Comparison of ENCODE assay signal across 1 cellular context in the genomic region with DNA sequence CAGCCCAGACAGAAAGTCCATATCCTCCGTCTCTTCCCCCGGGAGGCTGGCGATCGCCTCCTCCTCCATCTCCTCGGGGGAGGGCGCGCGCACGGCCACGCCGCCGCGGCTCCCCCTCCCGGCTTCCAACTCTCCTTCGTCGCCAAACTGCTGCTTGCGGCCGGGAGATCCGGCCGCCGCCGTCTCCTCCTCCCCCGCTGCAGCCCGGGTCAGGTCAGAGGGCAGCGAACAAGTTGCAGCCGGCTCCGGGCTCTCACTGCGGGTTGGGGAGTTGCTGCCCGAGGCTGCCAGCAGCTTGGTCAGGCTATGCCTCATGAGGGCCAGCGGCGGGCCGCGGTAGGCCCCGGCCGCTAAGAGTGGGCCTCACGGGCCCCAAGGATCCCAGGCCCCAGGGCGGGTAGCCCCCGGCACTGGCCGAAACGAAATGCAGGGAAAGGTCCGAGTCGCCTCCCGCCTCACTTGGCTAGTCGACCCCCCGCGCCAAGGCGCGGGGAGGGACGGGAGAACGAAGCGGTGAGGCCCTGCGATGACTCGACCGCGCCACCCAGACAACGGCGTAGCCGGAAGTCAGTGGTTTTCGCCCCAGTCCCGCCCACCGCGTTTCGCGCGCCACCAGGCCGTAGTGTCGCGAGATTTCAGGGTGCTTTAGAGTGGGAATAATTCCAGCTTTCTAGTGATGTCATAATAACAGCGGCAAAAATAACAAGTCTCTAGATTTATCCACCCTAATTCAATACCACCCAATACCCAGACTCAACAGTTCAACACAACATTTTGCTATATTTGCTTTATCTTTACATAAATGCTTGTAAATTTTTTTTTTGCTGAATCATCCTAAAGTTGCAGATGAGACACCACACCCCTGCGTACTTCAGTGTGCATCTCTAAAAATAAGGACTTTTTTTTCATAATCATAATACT.
A peak's percentile ranks its signal among the peaks of the same experiment; 100 is the strongest.
TF ChIP-seq lines count a peak whose summit lies in the region.

A gene with protein sequence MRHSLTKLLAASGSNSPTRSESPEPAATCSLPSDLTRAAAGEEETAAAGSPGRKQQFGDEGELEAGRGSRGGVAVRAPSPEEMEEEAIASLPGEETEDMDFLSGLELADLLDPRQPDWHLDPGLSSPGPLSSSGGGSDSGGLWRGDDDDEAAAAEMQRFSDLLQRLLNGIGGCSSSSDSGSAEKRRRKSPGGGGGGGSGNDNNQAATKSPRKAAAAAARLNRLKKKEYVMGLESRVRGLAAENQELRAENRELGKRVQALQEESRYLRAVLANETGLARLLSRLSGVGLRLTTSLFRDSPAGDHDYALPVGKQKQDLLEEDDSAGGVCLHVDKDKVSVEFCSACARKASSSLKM (minus strand): TSS at position 569 of the 921 bp plus-strand sequence. CDS start 254 bp downstream, at position 315.

TF ChIP-seq in HepG2, 621 proteins besides CTCF, POLR2A, EP300 and RAD21 (continued from another document and continues in another):
- TF ChIP-seq, protein P1, sequence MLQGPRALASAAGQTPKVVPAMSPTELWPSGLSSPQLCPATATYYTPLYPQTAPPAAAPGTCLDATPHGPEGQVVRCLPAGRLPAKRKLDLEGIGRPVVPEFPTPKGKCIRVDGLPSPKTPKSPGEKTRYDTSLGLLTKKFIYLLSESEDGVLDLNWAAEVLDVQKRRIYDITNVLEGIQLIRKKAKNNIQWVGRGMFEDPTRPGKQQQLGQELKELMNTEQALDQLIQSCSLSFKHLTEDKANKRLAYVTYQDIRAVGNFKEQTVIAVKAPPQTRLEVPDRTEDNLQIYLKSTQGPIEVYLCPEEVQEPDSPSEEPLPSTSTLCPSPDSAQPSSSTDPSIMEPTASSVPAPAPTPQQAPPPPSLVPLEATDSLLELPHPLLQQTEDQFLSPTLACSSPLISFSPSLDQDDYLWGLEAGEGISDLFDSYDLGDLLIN (CRISPR knock-in tag; IDR thresholded peaks at IDR 0.05; ENCODE audit: borderline replicate concordance), result 0 out of 2 replicates have a peak, but pooled peaks have one; percentile 77
- TF ChIP-seq ZNF460 (CRISPR knock-in tag; IDR thresholded peaks at IDR 0.05; ENCODE audit: borderline replicate concordance), result 0 out of 2 replicates have a peak, but pooled peaks have one; percentile 38
- no peak for TF ChIP-seq ZNF572 (CRISPR knock-in tag; IDR thresholded peaks at IDR 0.05)
- no peak for TF ChIP-seq CBX1 (IDR thresholded peaks at IDR 0.05; ENCODE audit: low read depth)
- 0 out of 2 replicates have a peak, but pooled peaks have one; percentile 89 for TF ChIP-seq ZNF230 (CRISPR knock-in tag; IDR thresholded peaks at IDR 0.05)
- TF ChIP-seq NCOR1 (IDR thresholded peaks at IDR 0.05; ENCODE audit: borderline replicate concordance, low read length), result no peak; the same call in 1 of the 2 replicates
- TF ChIP-seq ZNF678 (CRISPR knock-in tag; IDR thresholded peaks at IDR 0.05), result peak; percentile 63; the same call in 1 of the 2 replicates
- TF ChIP-seq ZNF382 (CRISPR knock-in tag; IDR thresholded peaks at IDR 0.05; ENCODE audit: borderline replicate concordance), result no peak
- peak; percentile 93; the same call in 1 of the 2 replicates for TF ChIP-seq ZNF44 (CRISPR knock-in tag; IDR thresholded peaks at IDR 0.05)
- TF ChIP-seq BRCA1 (CRISPR knock-in tag; IDR thresholded peaks at IDR 0.05), result no peak
- no peak for TF ChIP-seq SOX6 (IDR thresholded peaks at IDR 0.05)
- TF ChIP-seq SOX6 (CRISPR knock-in tag; IDR thresholded peaks at IDR 0.05), result no peak
- TF ChIP-seq, protein P2, sequence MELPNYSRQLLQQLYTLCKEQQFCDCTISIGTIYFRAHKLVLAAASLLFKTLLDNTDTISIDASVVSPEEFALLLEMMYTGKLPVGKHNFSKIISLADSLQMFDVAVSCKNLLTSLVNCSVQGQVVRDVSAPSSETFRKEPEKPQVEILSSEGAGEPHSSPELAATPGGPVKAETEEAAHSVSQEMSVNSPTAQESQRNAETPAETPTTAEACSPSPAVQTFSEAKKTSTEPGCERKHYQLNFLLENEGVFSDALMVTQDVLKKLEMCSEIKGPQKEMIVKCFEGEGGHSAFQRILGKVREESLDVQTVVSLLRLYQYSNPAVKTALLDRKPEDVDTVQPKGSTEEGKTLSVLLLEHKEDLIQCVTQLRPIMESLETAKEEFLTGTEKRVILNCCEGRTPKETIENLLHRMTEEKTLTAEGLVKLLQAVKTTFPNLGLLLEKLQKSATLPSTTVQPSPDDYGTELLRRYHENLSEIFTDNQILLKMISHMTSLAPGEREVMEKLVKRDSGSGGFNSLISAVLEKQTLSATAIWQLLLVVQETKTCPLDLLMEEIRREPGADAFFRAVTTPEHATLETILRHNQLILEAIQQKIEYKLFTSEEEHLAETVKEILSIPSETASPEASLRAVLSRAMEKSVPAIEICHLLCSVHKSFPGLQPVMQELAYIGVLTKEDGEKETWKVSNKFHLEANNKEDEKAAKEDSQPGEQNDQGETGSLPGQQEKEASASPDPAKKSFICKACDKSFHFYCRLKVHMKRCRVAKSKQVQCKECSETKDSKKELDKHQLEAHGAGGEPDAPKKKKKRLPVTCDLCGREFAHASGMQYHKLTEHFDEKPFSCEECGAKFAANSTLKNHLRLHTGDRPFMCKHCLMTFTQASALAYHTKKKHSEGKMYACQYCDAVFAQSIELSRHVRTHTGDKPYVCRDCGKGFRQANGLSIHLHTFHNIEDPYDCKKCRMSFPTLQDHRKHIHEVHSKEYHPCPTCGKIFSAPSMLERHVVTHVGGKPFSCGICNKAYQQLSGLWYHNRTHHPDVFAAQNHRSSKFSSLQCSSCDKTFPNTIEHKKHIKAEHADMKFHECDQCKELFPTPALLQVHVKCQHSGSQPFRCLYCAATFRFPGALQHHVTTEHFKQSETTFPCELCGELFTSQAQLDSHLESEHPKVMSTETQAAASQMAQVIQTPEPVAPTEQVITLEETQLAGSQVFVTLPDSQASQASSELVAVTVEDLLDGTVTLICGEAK (IDR thresholded peaks at IDR 0.05), result no peak
- TF ChIP-seq, protein P2 (CRISPR knock-in tag; IDR thresholded peaks at IDR 0.05), result no peak; the same call in none of the 2 replicates
- peak; percentile 43 for TF ChIP-seq ISL2 (CRISPR knock-in tag; IDR thresholded peaks at IDR 0.05)
- no peak for TF ChIP-seq HMG20B (CRISPR knock-in tag; conservative IDR thresholded peaks at IDR 0.05)
- TF ChIP-seq ZNF607 (CRISPR knock-in tag; IDR thresholded peaks at IDR 0.05; ENCODE audit: borderline replicate concordance), result peak; percentile 63; the same call in 1 of the 2 replicates
- TF ChIP-seq, protein P3, sequence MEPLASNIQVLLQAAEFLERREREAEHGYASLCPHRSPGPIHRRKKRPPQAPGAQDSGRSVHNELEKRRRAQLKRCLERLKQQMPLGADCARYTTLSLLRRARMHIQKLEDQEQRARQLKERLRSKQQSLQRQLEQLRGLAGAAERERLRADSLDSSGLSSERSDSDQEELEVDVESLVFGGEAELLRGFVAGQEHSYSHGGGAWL (CRISPR knock-in tag; IDR thresholded peaks at IDR 0.05), result peak; percentile 50; the same call in 1 of the 2 replicates
- TF ChIP-seq, protein P4, sequence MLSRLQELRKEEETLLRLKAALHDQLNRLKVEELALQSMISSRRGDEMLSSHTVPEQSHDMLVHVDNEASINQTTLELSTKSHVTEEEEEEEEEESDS (CRISPR knock-in tag; IDR thresholded peaks at IDR 0.05; ENCODE audit: borderline replicate concordance), result no peak
- TF ChIP-seq, protein P5, sequence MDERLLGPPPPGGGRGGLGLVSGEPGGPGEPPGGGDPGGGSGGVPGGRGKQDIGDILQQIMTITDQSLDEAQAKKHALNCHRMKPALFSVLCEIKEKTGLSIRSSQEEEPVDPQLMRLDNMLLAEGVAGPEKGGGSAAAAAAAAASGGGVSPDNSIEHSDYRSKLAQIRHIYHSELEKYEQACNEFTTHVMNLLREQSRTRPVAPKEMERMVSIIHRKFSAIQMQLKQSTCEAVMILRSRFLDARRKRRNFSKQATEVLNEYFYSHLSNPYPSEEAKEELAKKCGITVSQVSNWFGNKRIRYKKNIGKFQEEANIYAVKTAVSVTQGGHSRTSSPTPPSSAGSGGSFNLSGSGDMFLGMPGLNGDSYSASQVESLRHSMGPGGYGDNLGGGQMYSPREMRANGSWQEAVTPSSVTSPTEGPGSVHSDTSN (CRISPR knock-in tag; IDR thresholded peaks at IDR 0.05), result no peak
- no peak for TF ChIP-seq SRSF4 (IDR thresholded peaks at IDR 0.05; ENCODE audit: low read depth, low read length, poor library complexity, severe bottlenecking)
- TF ChIP-seq CBX5 (CRISPR knock-in tag; IDR thresholded peaks at IDR 0.05; ENCODE audit: borderline replicate concordance), result no peak
- peak; percentile 13; the same call in 1 of the 2 replicates for TF ChIP-seq ZNF788 (CRISPR knock-in tag; IDR thresholded peaks at IDR 0.05; ENCODE audit: borderline replicate concordance)
- TF ChIP-seq ZNF781 (CRISPR knock-in tag; IDR thresholded peaks at IDR 0.05; ENCODE audit: borderline replicate concordance, not compliant biosample characterization), result peak; percentile 86
- no peak for TF ChIP-seq EZH2 (conservative IDR thresholded peaks at IDR 0.05; ENCODE audit: low read depth, low read length)
- TF ChIP-seq SP1 (IDR thresholded peaks at IDR 0.05), result no peak
- TF ChIP-seq SP1 (CRISPR knock-in tag; IDR thresholded peaks at IDR 0.05), result peak; percentile 82
- TF ChIP-seq, protein P6, sequence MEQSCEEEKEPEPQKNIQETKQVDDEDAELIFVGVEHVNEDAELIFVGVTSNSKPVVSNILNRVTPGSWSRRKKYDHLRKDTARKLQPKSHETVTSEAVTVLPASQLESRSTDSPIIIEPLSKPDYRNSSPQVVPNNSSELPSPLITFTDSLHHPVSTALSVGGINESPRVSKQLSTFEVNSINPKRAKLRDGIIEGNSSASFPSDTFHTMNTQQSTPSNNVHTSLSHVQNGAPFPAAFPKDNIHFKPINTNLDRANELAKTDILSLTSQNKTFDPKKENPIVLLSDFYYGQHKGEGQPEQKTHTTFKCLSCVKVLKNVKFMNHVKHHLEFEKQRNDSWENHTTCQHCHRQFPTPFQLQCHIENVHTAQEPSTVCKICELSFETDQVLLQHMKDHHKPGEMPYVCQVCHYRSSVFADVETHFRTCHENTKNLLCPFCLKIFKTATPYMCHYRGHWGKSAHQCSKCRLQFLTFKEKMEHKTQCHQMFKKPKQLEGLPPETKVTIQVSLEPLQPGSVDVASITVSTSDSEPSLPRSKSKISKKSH (CRISPR knock-in tag; IDR thresholded peaks at IDR 0.05; ENCODE audit: borderline replicate concordance), result no peak
- TF ChIP-seq, protein P7, sequence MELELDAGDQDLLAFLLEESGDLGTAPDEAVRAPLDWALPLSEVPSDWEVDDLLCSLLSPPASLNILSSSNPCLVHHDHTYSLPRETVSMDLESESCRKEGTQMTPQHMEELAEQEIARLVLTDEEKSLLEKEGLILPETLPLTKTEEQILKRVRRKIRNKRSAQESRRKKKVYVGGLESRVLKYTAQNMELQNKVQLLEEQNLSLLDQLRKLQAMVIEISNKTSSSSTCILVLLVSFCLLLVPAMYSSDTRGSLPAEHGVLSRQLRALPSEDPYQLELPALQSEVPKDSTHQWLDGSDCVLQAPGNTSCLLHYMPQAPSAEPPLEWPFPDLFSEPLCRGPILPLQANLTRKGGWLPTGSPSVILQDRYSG (CRISPR knock-in tag; IDR thresholded peaks at IDR 0.05), result no peak
- no peak for TF ChIP-seq ZNF205 (CRISPR knock-in tag; IDR thresholded peaks at IDR 0.05)
- TF ChIP-seq SMAD3 (CRISPR knock-in tag; IDR thresholded peaks at IDR 0.05), result no peak
- no peak for TF ChIP-seq MTA3 (CRISPR knock-in tag; IDR thresholded peaks at IDR 0.05)
- TF ChIP-seq GTF2F1 (IDR thresholded peaks at IDR 0.05; ENCODE audit: low read length), result no peak
- peak; percentile 67; the same call in 1 of the 2 replicates for TF ChIP-seq IRF2 (CRISPR knock-in tag; IDR thresholded peaks at IDR 0.05)
- TF ChIP-seq SUZ12 (IDR thresholded peaks at IDR 0.05; ENCODE audit: low read depth, low read length), result no peak
- no peak for TF ChIP-seq CHD4 (IDR thresholded peaks at IDR 0.05; ENCODE audit: borderline replicate concordance, low read length)
- TF ChIP-seq, protein P8, sequence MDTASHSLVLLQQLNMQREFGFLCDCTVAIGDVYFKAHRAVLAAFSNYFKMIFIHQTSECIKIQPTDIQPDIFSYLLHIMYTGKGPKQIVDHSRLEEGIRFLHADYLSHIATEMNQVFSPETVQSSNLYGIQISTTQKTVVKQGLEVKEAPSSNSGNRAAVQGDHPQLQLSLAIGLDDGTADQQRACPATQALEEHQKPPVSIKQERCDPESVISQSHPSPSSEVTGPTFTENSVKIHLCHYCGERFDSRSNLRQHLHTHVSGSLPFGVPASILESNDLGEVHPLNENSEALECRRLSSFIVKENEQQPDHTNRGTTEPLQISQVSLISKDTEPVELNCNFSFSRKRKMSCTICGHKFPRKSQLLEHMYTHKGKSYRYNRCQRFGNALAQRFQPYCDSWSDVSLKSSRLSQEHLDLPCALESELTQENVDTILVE (CRISPR knock-in tag; IDR thresholded peaks at IDR 0.05), result peak; percentile 77; the same call in 1 of the 2 replicates
- TF ChIP-seq ZNF780A (CRISPR knock-in tag; IDR thresholded peaks at IDR 0.05), result no peak
- no peak for TF ChIP-seq RBAK (CRISPR knock-in tag; IDR thresholded peaks at IDR 0.05)
- TF ChIP-seq, protein P9, sequence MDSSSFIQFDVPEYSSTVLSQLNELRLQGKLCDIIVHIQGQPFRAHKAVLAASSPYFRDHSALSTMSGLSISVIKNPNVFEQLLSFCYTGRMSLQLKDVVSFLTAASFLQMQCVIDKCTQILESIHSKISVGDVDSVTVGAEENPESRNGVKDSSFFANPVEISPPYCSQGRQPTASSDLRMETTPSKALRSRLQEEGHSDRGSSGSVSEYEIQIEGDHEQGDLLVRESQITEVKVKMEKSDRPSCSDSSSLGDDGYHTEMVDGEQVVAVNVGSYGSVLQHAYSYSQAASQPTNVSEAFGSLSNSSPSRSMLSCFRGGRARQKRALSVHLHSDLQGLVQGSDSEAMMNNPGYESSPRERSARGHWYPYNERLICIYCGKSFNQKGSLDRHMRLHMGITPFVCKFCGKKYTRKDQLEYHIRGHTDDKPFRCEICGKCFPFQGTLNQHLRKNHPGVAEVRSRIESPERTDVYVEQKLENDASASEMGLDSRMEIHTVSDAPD (CRISPR knock-in tag; IDR thresholded peaks at IDR 0.05), result no peak
- TF ChIP-seq ZNF589 (CRISPR knock-in tag; conservative IDR thresholded peaks at IDR 0.05), result no peak
